11 cellular contexts compared by ENCODE assay signal in genomic region chr10:102801496-102801895, GRCh38. TPM values are rescaled to one million over a fixed set of nuclear protein-coding genes. Genes with fewer than 3 reads are reported as not detected.
A peak's percentile ranks its signal among the peaks of the same experiment; 100 is the strongest.
DNase-seq lines count a peak whose midpoint lies in the region; ATAC-seq and TF ChIP-seq lines count a peak whose summit lies in the region.
"Had no signal": no experiment of that assay in that cellular context is flagged by ENCODE, and none has a peak within 500 bp of the region (broad histone marks: within the 10 kb centered on the region; RNA-seq: fewer than 3 reads in every experiment).

No MANE protein-coding gene starts in this region.

- no peaks in the 10 kb centered on the region for H3K4me1 ChIP-seq in DND-41 (ENCODE audit: insufficient read depth, low read length)
- peaks cover 33 to 84% (median 53%) of the 10 kb centered on the region in 3 donors for H3K4me1 ChIP-seq in gastroesophageal sphincter
- peaks cover 82 to 84% of the 10 kb centered on the region in 2 donors for H3K4me1 ChIP-seq in gastrocnemius medialis

- H3K4me1 Mint-ChIP-seq in activated T-helper 17 cell treated with anti-CD3 and anti-CD28 coated beads, Interleukin-2, amount 50 U/mL, for 72 hours = peaks cover 30% of the 10 kb centered on the region

- peaks cover 3% of the 10 kb centered on the region; the same call in 1 of the 2 replicates for H4K20me1 ChIP-seq in DND-41 (ENCODE audit: insufficient read depth, low read length)

- peaks cover 60% of the 10 kb centered on the region for H3K36me3 ChIP-seq in DND-41 (ENCODE audit: insufficient read depth, low read length)
- peaks cover 0 to 36% of the 10 kb centered on the region in 2 donors for H3K36me3 ChIP-seq in gastroesophageal sphincter
- H3K36me3 ChIP-seq in gastrocnemius medialis = peaks cover 0 to 23% of the 10 kb centered on the region in 2 donors

- no peak for TF ChIP-seq EP300 in gastroesophageal sphincter (IDR thresholded peaks at IDR 0.05)

- no peak overlapping the region for H3K9ac ChIP-seq in DND-41 (ENCODE audit: low read depth, low read length)

- no peak overlapping the region for H2AFZ ChIP-seq in DND-41 (ENCODE audit: low read depth, low read length)

- WGBS in gastroesophageal sphincter (ENCODE audit: low coverage in 1 of 2), 2 donors = 13 to 55% methylated on average over 1 to 2 of the region's 2 CpGs

- H3K27ac ChIP-seq in DND-41 (ENCODE audit: low read length) = 0 out of 2 replicates have a peak overlapping the region, but pooled peaks have one; percentile 38
- peak overlapping the region; percentile 84 to 96 (median 86) for H3K27ac ChIP-seq in gastroesophageal sphincter
- H3K27ac ChIP-seq in gastrocnemius medialis = peak overlapping the region; percentile 91 to 100 (median 96)

- no peak overlapping the region for H3K4me2 ChIP-seq in DND-41 (ENCODE audit: insufficient read depth, low read length)

- peak overlapping the region; percentile 100 for H3K27ac Mint-ChIP-seq in activated T-helper 17 cell treated with anti-CD3 and anti-CD28 coated beads, Interleukin-2, amount 50 U/mL, for 72 hours

- H3K9me3 ChIP-seq in DND-41 (ENCODE audit: insufficient read depth, low read length, severe bottlenecking) (no peaks in the 10 kb centered on the region), gastroesophageal sphincter (no peaks in the 10 kb centered on the region), gastrocnemius medialis (no peaks in the 10 kb centered on the region)

- no peak for ATAC-seq in DND-41 (ENCODE audit: insufficient read depth, low read depth)
- ATAC-seq in activated T-helper 17 cell treated with anti-CD3 and anti-CD28 coated beads, Interleukin-2, amount 50 U/mL, for 72 hours (replicated peaks) = no peak
- no peak for ATAC-seq in gastroesophageal sphincter
- no peak for ATAC-seq in gastrocnemius medialis
- ATAC-seq in GM21723 (IDR thresholded peaks at IDR 0.05; ENCODE audit: unreplicated experiment) = no peak

- H3K79me2 ChIP-seq in DND-41 (ENCODE audit: insufficient read depth, low read length) = peaks cover 28% of the 10 kb centered on the region

- no peak for DNase-seq in DND-41
- no peak for DNase-seq in gastrocnemius medialis
- no peak for DNase-seq in amygdala (lab: John Stamatoyannopoulos, UW)
- no peak for DNase-seq in NCI-H2081 treated with DMSO at 0.1 percent for 48 hours (lab: John Stamatoyannopoulos, UW)
- no peak for DNase-seq in NCI-H2107 treated with DMSO at 0.1 percent for 48 hours (lab: John Stamatoyannopoulos, UW; ENCODE audit: unreplicated experiment)
- DNase-seq: activated naive CD8-positive, alpha-beta T cell treated with anti-CD3 and anti-CD28 coated beads, Interleukin-2, amount 10 ng/mL, durations not matched to agents 7 days and 5 days; stimulated activated CD4-positive, alpha-beta T cell treated with anti-CD3 and anti-CD28 coated beads, Interleukin-2, amount 100 ng/mL, for 24 hours had no signal

- H3K27me3 Mint-ChIP-seq in activated T-helper 17 cell treated with anti-CD3 and anti-CD28 coated beads, Interleukin-2, amount 50 U/mL, for 72 hours = no peaks in the 10 kb centered on the region
- H3K27me3 Mint-ChIP-seq: activated naive CD8-positive, alpha-beta T cell treated with anti-CD3 and anti-CD28 coated beads, Interleukin-2, amount 10 ng/mL, durations not matched to agents 7 days and 5 days had no signal

- peaks cover 84% of the 10 kb centered on the region for H3K36me3 Mint-ChIP-seq in activated T-helper 17 cell treated with anti-CD3 and anti-CD28 coated beads, Interleukin-2, amount 50 U/mL, for 72 hours (ENCODE audit: low read depth)

- H3K27me3 ChIP-seq in DND-41 (ENCODE audit: insufficient read depth, low read length, poor library complexity) = no peaks in the 10 kb centered on the region
- no peaks in the 10 kb centered on the region for H3K27me3 ChIP-seq in gastroesophageal sphincter
- H3K27me3 ChIP-seq in gastrocnemius medialis = no peaks in the 10 kb centered on the region

- in situ Hi-C loops in gastrocnemius medialis (cut with MboI; ENCODE audit: low sequenced_read_pairs in 4 of 4) = loop anchor here in 1 of 4 donors (10.0 kb wide), 1 partner anchor 57 kb away; the partner anchor contains the start of gene WBP1L

- no peak for TF ChIP-seq POLR2A in gastroesophageal sphincter (IDR thresholded peaks at IDR 0.05)
- no peak for TF ChIP-seq POLR2A in gastrocnemius medialis (IDR thresholded peaks at IDR 0.05)

- TF ChIP-seq CTCF in DND-41 (IDR thresholded peaks at IDR 0.05; ENCODE audit: borderline replicate concordance, extremely low read depth, low read length, poor library complexity, severe bottlenecking) = no peak
- no peak for TF ChIP-seq CTCF in gastroesophageal sphincter (IDR thresholded peaks at IDR 0.05)
- TF ChIP-seq CTCF in gastrocnemius medialis (IDR thresholded peaks at IDR 0.05 in 4 of 5, conservative IDR thresholded peaks at IDR 0.05 in 1 of 5) = no peak

- no peaks in the 10 kb centered on the region for H3K9me3 Mint-ChIP-seq in activated T-helper 17 cell treated with anti-CD3 and anti-CD28 coated beads, Interleukin-2, amount 50 U/mL, for 72 hours

- no peak overlapping the region for H3K4me3 ChIP-seq in DND-41 (ENCODE audit: low read depth in 1 of 2, low read length in 2 of 2)
- H3K4me3 ChIP-seq in gastroesophageal sphincter = no peak overlapping the region
- no peak overlapping the region for H3K4me3 ChIP-seq in gastrocnemius medialis

- no peak overlapping the region for H3K4me3 Mint-ChIP-seq in activated T-helper 17 cell treated with anti-CD3 and anti-CD28 coated beads, Interleukin-2, amount 50 U/mL, for 72 hours
- H3K4me3 Mint-ChIP-seq: activated naive CD8-positive, alpha-beta T cell treated with anti-CD3 and anti-CD28 coated beads, Interleukin-2, amount 10 ng/mL, durations not matched to agents 7 days and 5 days had no signal

- intact Hi-C loops in gastrocnemius medialis (cut with DNase I; ENCODE audit: low total_unique reads) = loop anchor here (1.0 kb wide), 1 partner anchor 58 kb away; the partner anchor contains the start of gene WBP1L

RNA-seq across cellular contexts. Expression of gene CYP17A1, which starts 35.7 kb away (rescaled TPM):
- not detected for total RNA-seq in activated T-helper 17 cell treated with anti-CD3 and anti-CD28 coated beads, Interleukin-2, amount 50 U/mL, for 72 hours
- not detected for total RNA-seq in gastroesophageal sphincter
- total RNA-seq in gastrocnemius medialis = 1 to 10 TPM in 1 of 4 donors, not detected in 3; 4.2 TPM
- total RNA-seq: activated naive CD8-positive, alpha-beta T cell treated with anti-CD3 and anti-CD28 coated beads, Interleukin-2, amount 10 ng/mL, durations not matched to agents 7 days and 5 days; mononuclear cell had no signal

RNA-seq across cellular contexts. Expression of gene BORCS7, which starts 52.6 kb away (rescaled TPM):
- total RNA-seq in activated T-helper 17 cell treated with anti-CD3 and anti-CD28 coated beads, Interleukin-2, amount 50 U/mL, for 72 hours = 10 to 100 TPM; 10.2 to 11.5 TPM
- 10 to 100 TPM; 24.3 to 47.3 (median 28.9) TPM for total RNA-seq in gastroesophageal sphincter
- 10 to 100 TPM; 18.1 to 38.2 (median 27.1) TPM for total RNA-seq in gastrocnemius medialis

RNA-seq across cellular contexts. Expression of gene WBP1L, which starts 57.7 kb away (rescaled TPM):
- total RNA-seq in activated T-helper 17 cell treated with anti-CD3 and anti-CD28 coated beads, Interleukin-2, amount 50 U/mL, for 72 hours = 10 to 100 TPM; 18.4 to 24.8 TPM
- total RNA-seq in gastroesophageal sphincter (100 to 1,000 TPM; 125 to 142 (median 132) TPM), gastrocnemius medialis (100 to 1,000 TPM; 103 to 204 (median 145) TPM)

Comparison
In these comparisons a context has a peak if more than half of its experiments do, and no peak if none do; other contexts are left out.
1. H3K27ac ChIP-seq: peak in every context shown above with its lines; median percentile 96 in gastrocnemius medialis; 86 in gastroesophageal sphincter; 38 in DND-41.
2. RNA of gene WBP1L, which starts 57.7 kb away (total RNA-seq): 103 to 204 TPM in gastrocnemius medialis and 125 to 142 TPM in gastroesophageal sphincter; 18.4 to 24.8 TPM in activated T-helper 17 cell treated with anti-CD3 and anti-CD28 coated beads, Interleukin-2, amount 50 U/mL, for 72 hours; every median in the first group is over 4 times any median in the second.